Comparison of ENCODE assay signal across 1 cellular context in the genomic region with DNA sequence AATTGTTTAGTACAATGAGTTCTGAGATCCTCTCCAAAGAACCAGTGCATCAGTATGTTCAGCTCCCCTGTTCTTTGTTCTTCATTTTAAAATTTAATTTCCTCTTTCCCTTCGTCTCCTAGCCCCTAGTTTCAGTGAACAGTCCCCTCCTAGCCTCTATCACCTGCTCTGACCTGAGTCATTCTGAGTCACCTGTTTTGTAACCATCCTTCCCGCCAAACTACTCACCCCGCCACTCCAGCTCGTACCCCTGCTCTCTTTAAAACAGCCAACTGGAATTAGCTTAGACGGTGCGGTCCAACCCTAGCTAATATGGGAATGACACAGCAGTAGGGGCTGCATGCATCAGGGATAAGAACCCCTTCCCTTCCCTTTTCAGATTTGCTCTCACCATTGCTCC.
TF ChIP-seq lines count a peak whose summit lies in the region.

No MANE protein-coding gene starts in this region.

TF ChIP-seq in HepG2, 621 proteins besides CTCF, POLR2A, EP300 and RAD21:
- TF ChIP-seq KLF11 (CRISPR knock-in tag; IDR thresholded peaks at IDR 0.05), result no peak
- TF ChIP-seq FOSL2 (CRISPR knock-in tag; IDR thresholded peaks at IDR 0.05), result 0 out of 2 replicates have a peak, but pooled peaks have one; percentile 17
